ENCODE assay signal across 1 cellular context in genomic region chr12:108337235-108338223, GRCh38.
TF ChIP-seq lines count a peak whose summit lies in the region.

No MANE protein-coding gene starts in this region.

TF ChIP-seq in K562, 482 proteins besides CTCF, POLR2A, EP300 and RAD21 (continued from another document and continues in another):
- no peak for TF ChIP-seq RNF219 (CRISPR knock-in tag; IDR thresholded peaks at IDR 0.05)
- no peak for TF ChIP-seq HNRNPK (IDR thresholded peaks at IDR 0.05; ENCODE audit: low read depth, low read length, poor library complexity, severe bottlenecking)
- TF ChIP-seq WHSC1 (IDR thresholded peaks at IDR 0.05; ENCODE audit: low read length): no peak
- TF ChIP-seq ZNF140 (CRISPR knock-in tag; IDR thresholded peaks at IDR 0.05): no peak
- TF ChIP-seq ARID2 (IDR thresholded peaks at IDR 0.05): no peak
- no peak for TF ChIP-seq ZC3H8 (IDR thresholded peaks at IDR 0.05)
- TF ChIP-seq PRDM10 (IDR thresholded peaks at IDR 0.05; ENCODE audit: partially characterized antibody): peak; percentile 86
- no peak for TF ChIP-seq BRF1 (IDR thresholded peaks at IDR 0.05; ENCODE audit: borderline replicate concordance, extremely low read depth, insufficient read length)
- TF ChIP-seq KDM2B (CRISPR knock-in tag; IDR thresholded peaks at IDR 0.05): no peak
- TF ChIP-seq NFE2L1 (tag; IDR thresholded peaks at IDR 0.05; ENCODE audit: borderline replicate concordance, low read depth): no peak
- no peak for TF ChIP-seq ZNF174 (CRISPR knock-in tag; IDR thresholded peaks at IDR 0.05)
- peak; percentile 69; the same call in 1 of the 2 replicates for TF ChIP-seq MTA1 (IDR thresholded peaks at IDR 0.05; ENCODE audit: borderline replicate concordance)
- TF ChIP-seq MYBL2 (IDR thresholded peaks at IDR 0.05; ENCODE audit: low read depth): no peak
- TF ChIP-seq MYBL2 (CRISPR knock-in tag; IDR thresholded peaks at IDR 0.05; ENCODE audit: borderline replicate concordance): no peak
- TF ChIP-seq RBM25 (IDR thresholded peaks at IDR 0.05; ENCODE audit: low read depth, low read length, severe bottlenecking): peak; percentile 83
- TF ChIP-seq SIN3A (IDR thresholded peaks at IDR 0.05; ENCODE audit: borderline replicate concordance in 2 of 2, control insufficient read depth in 1 of 2, low read depth in 2 of 2, low read length in 2 of 2): no peak
- no peak for TF ChIP-seq RBM39 (optimal IDR thresholded peaks at IDR 0.05; ENCODE audit: low read depth, low read length)
- TF ChIP-seq JUNB (CRISPR knock-in tag; conservative IDR thresholded peaks at IDR 0.05): no peak
- no peak for TF ChIP-seq ZNF584 (CRISPR knock-in tag; IDR thresholded peaks at IDR 0.05; ENCODE audit: low read depth)
- no peak for TF ChIP-seq IRF9 (tag; IDR thresholded peaks at IDR 0.05)
- TF ChIP-seq POLR3A (IDR thresholded peaks at IDR 0.05; ENCODE audit: borderline replicate concordance, extremely low read depth, insufficient read depth, insufficient read length): no peak
- peak; percentile 73 for TF ChIP-seq ZNF316 (IDR thresholded peaks at IDR 0.05)
- TF ChIP-seq CHD1 (IDR thresholded peaks at IDR 0.05; ENCODE audit: low read length): no peak
- no peak for TF ChIP-seq ZNF79 (CRISPR knock-in tag; IDR thresholded peaks at IDR 0.05; ENCODE audit: low read depth)
- no peak for TF ChIP-seq SNAPC5 (CRISPR knock-in tag; IDR thresholded peaks at IDR 0.05)
- peak; percentile 59 for TF ChIP-seq BRD9 (IDR thresholded peaks at IDR 0.05; ENCODE audit: low read depth, partially characterized antibody)
- TF ChIP-seq ZNF583 (CRISPR knock-in tag; IDR thresholded peaks at IDR 0.05): no peak
- TF ChIP-seq RBBP5 (IDR thresholded peaks at IDR 0.05; ENCODE audit: borderline replicate concordance, insufficient read depth, low read length, poor library complexity, severe bottlenecking): no peak
- TF ChIP-seq ELF2 (CRISPR knock-in tag; IDR thresholded peaks at IDR 0.05): no peak
- TF ChIP-seq KLF1 (tag; IDR thresholded peaks at IDR 0.05): peak; percentile 50; the same call in 1 of the 2 replicates
- no peak for TF ChIP-seq CTCFL (IDR thresholded peaks at IDR 0.05; ENCODE audit: borderline replicate concordance, insufficient read depth, low read depth, low read length, poor library complexity, severe bottlenecking)
- no peak for TF ChIP-seq ILF3 (IDR thresholded peaks at IDR 0.05; ENCODE audit: borderline replicate concordance)
- TF ChIP-seq THAP7 (CRISPR knock-in tag; IDR thresholded peaks at IDR 0.05): no peak
- TF ChIP-seq HNRNPLL (IDR thresholded peaks at IDR 0.05; ENCODE audit: low read depth, low read length, poor library complexity, severe bottlenecking): no peak
- no peak for TF ChIP-seq ZNF134 (CRISPR knock-in tag; conservative IDR thresholded peaks at IDR 0.05)
- TF ChIP-seq ZSCAN29 (IDR thresholded peaks at IDR 0.05): no peak; the same call in 1 of the 2 replicates
- no peak for TF ChIP-seq ZNF444 (CRISPR knock-in tag; IDR thresholded peaks at IDR 0.05)
- peak; percentile 93 for TF ChIP-seq SMARCE1 (IDR thresholded peaks at IDR 0.05)
- no peak for TF ChIP-seq MITF (IDR thresholded peaks at IDR 0.05)
- no peak for TF ChIP-seq ZKSCAN8 (CRISPR knock-in tag; IDR thresholded peaks at IDR 0.05)
- TF ChIP-seq ELF1 (tag; IDR thresholded peaks at IDR 0.05): no peak
- TF ChIP-seq ZNF830 (CRISPR knock-in tag; IDR thresholded peaks at IDR 0.05): no peak
- no peak for TF ChIP-seq ZNF324 (CRISPR knock-in tag; IDR thresholded peaks at IDR 0.05)
- TF ChIP-seq CUX1 (CRISPR knock-in tag; IDR thresholded peaks at IDR 0.05): no peak
- TF ChIP-seq RBM22 (IDR thresholded peaks at IDR 0.05; ENCODE audit: low read depth, low read length, poor library complexity, severe bottlenecking): no peak
- no peak for TF ChIP-seq HMG20B (CRISPR knock-in tag; IDR thresholded peaks at IDR 0.05)
- TF ChIP-seq ETV6 (IDR thresholded peaks at IDR 0.05; ENCODE audit: borderline replicate concordance in 1 of 2, low read depth in 2 of 2, low read length in 1 of 2): no peak
- no peak for TF ChIP-seq ETV6 (CRISPR knock-in tag; IDR thresholded peaks at IDR 0.05; ENCODE audit: borderline replicate concordance)
- TF ChIP-seq MECOM (CRISPR knock-in tag; IDR thresholded peaks at IDR 0.05): no peak
- no peak for TF ChIP-seq USF1 (CRISPR knock-in tag; IDR thresholded peaks at IDR 0.05)
- TF ChIP-seq ZBTB17 (CRISPR knock-in tag; IDR thresholded peaks at IDR 0.05): no peak
- TF ChIP-seq CGGBP1 (CRISPR knock-in tag; IDR thresholded peaks at IDR 0.05): no peak
- no peak for TF ChIP-seq KDM4B (IDR thresholded peaks at IDR 0.05; ENCODE audit: borderline replicate concordance in 2 of 2, low read depth in 1 of 2)
- no peak for TF ChIP-seq TGIF2 (CRISPR knock-in tag; IDR thresholded peaks at IDR 0.05)
